Comparison of ENCODE assay signal across 16 cellular contexts in genomic region chr2:35114765-35115164, GRCh38.
DNase-seq lines count a peak whose midpoint lies in the region; ATAC-seq and TF ChIP-seq lines count a peak whose summit lies in the region.
"Had no signal": no experiment of that assay in that cellular context is flagged by ENCODE, and none has a peak within 500 bp of the region (broad histone marks: within the 10 kb centered on the region; RNA-seq: fewer than 3 reads in every experiment).

No MANE protein-coding gene starts in this region.

- POLR2A ChIA-PET in MCF 10A (lab: Yijun Ruan, JAX) = no interaction called here

- no peaks in the 10 kb centered on the region for H3K4me1 ChIP-seq in breast epithelium
- no peaks in the 10 kb centered on the region for H3K4me1 ChIP-seq in NT2/D1 (ENCODE audit: insufficient read depth, insufficient read length)
- H3K4me1 ChIP-seq: pancreas, SJCRH30 had no signal

- no peaks in the 10 kb centered on the region for H3K4me1 Mint-ChIP-seq in MCF 10A (ENCODE audit: insufficient read depth, unreplicated experiment)

- no peak for ATAC-seq in HG02884 (IDR thresholded peaks at IDR 0.05; ENCODE audit: unreplicated experiment)
- ATAC-seq: pancreas had no signal

- H3K9me3 ChIP-seq in breast epithelium (peaks cover 0 to 9% of the 10 kb centered on the region in 2 donors), NT2/D1 (ENCODE audit: insufficient read depth, low read length) (peaks cover 4% of the 10 kb centered on the region; the same call in 1 of the 2 replicates)
- H3K9me3 ChIP-seq: pancreas, SJCRH30 had no signal

- peaks cover 31% of the 10 kb centered on the region for H3K27me3 Mint-ChIP-seq in MCF 10A (ENCODE audit: insufficient read depth, unreplicated experiment)

- no peak overlapping the region for H3K27ac ChIP-seq in breast epithelium
- H3K27ac ChIP-seq: pancreas, SJCRH30 had no signal

- intact Hi-C loops in MCF 10A (cut with micrococcal nuclease) (loop anchor here (1.0 to 2.0 kb wide), 2 partner anchors 78 to 1018 kb away; no protein-coding TSS in a partner anchor), breast epithelium (cut with DNase I; ENCODE audit: low total_unique reads) (no loop called here)

- H3K27me3 ChIP-seq in breast epithelium (no peaks in the 10 kb centered on the region), NT2/D1 (ENCODE audit: insufficient read depth, insufficient read length) (no peaks in the 10 kb centered on the region)
- H3K27me3 ChIP-seq: pancreas, SJCRH30 had no signal

- no TSS peak for BruUV-seq in MCF 10A (replicated peaks; lab: Mats Ljungman, UMichigan)

- no peak for TF ChIP-seq POLR2A in breast epithelium (IDR thresholded peaks at IDR 0.05)

- CTCF ChIA-PET in MCF 10A (lab: Yijun Ruan, JAX) = interaction anchor here (1.0 kb wide), 1 partner anchor 12 kb away, joined by 3 read pairs; no protein-coding TSS in a partner anchor

- TF ChIP-seq CTCF in MCF 10A (IDR thresholded peaks at IDR 0.05; ENCODE audit: unreplicated experiment) (peak; percentile 28), breast epithelium (IDR thresholded peaks at IDR 0.05) (no peak), epithelial cell of esophagus (IDR thresholded peaks at IDR 0.05; ENCODE audit: insufficient read depth, low read depth, low read length, missing control alignments) (peak; percentile 34), retinal pigment epithelial cell (conservative IDR thresholded peaks at IDR 0.05; ENCODE audit: low read depth, low read length) (peak; percentile 45)

- no peaks in the 10 kb centered on the region for H3K36me3 Mint-ChIP-seq in MCF 10A (ENCODE audit: insufficient read depth, unreplicated experiment)

- no peak overlapping the region for H3K27ac Mint-ChIP-seq in MCF 10A (ENCODE audit: low read depth, unreplicated experiment)
- H3K27ac Mint-ChIP-seq: HFFc6 had no signal

- DNase-seq in MCF 10A (ENCODE audit: unreplicated experiment) (peak; percentile 29), breast epithelium (ENCODE audit: low spot score in 2 of 2) (no peak), NT2/D1 (ENCODE audit: low read depth, low spot score) (peak; percentile 25), epithelial cell of esophagus (ENCODE audit: low read depth) (peak; percentile 2), retinal pigment epithelial cell (ENCODE audit: low read depth) (no peak), DMS 273 (lab: John Stamatoyannopoulos, UW; ENCODE audit: unreplicated experiment) (no peak), LoVo (ENCODE audit: low spot score) (no peak)
- DNase-seq: DMS79; effector CD4-positive, alpha-beta T cell; HFFc6; Karpas-422; mesenchymal stem cell; NCI-H345; pancreas; SJCRH30 had no signal

- H3K36me3 ChIP-seq in breast epithelium = no peaks in the 10 kb centered on the region
- H3K36me3 ChIP-seq in NT2/D1 (ENCODE audit: insufficient read depth, insufficient read length, low read length) = no peaks in the 10 kb centered on the region
- H3K36me3 ChIP-seq: pancreas, SJCRH30 had no signal

- no peak overlapping the region for H3K9ac ChIP-seq in NT2/D1 (ENCODE audit: insufficient read length, low read depth)

- no peak overlapping the region for H3K4me3 Mint-ChIP-seq in MCF 10A (ENCODE audit: unreplicated experiment)
- H3K4me3 Mint-ChIP-seq: HFFc6 had no signal

- H3K4me3 ChIP-seq in breast epithelium (no peak overlapping the region), NT2/D1 (ENCODE audit: insufficient read length, low read depth) (no peak overlapping the region), epithelial cell of esophagus (ENCODE audit: low read length) (no peak overlapping the region), retinal pigment epithelial cell (ENCODE audit: low read length) (no peak overlapping the region)
- H3K4me3 ChIP-seq: pancreas, SJCRH30 had no signal

- H3K9me3 Mint-ChIP-seq in MCF 10A (ENCODE audit: unreplicated experiment) = no peaks in the 10 kb centered on the region

Comparison
In these comparisons a context has a peak if more than half of its experiments do, and no peak if none do; other contexts are left out.
1. DNase-seq: peak in MCF 10A (single experiment), NT2/D1 (single experiment) and epithelial cell of esophagus (single experiment); none in breast epithelium (0 of 2), retinal pigment epithelial cell (single experiment), DMS 273 (single experiment) and LoVo (single experiment).
2. CTCF ChIP-seq: peak in MCF 10A (single experiment), epithelial cell of esophagus (single experiment) and retinal pigment epithelial cell (single experiment); none in breast epithelium (0 of 3).